ENCODE assay signal across 13 cellular contexts in the genomic region with DNA sequence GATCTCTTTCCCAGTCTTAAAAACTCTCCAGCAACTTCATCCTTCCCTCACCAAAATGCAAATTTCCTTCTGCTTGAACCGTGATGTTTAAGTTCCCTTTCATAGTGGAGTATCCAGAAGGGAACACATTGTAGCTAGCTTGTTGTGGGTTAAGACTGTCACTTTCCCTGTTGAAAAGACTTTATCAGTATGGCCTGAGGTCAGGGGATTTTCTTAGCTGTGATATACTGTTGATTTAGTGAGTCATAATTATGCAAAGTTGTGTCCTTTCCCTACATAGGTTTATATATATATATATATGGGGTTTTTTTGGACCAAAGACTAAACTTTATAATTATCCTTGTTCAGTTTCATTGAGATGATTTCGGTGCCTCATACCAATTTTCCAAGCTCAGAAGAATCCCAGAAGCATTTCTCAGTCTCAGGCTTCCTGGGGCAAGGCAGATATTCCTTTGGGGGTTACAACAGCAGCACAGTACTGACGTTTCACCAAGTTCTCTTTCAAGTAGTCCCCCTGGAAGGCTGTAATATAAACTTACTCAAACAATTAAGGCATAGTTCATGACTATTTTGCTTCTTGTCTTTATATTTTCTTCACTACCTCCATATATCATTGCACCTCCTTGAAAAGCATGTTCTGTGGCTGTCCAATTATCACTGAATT. TPM values are rescaled to one million over a fixed set of nuclear protein-coding genes. Genes with fewer than 3 reads are reported as not detected.
DNase-seq lines count a peak whose midpoint lies in the region; ATAC-seq, FAIRE-seq and TF ChIP-seq lines count a peak whose summit lies in the region.
"Had no signal": no experiment of that assay in that cellular context is flagged by ENCODE, and none has a peak within 500 bp of the region (broad histone marks: within the 10 kb centered on the region; RNA-seq: fewer than 3 reads in every experiment).

No MANE protein-coding gene starts in this region.

- no peak overlapping the region for H3K4me3 ChIP-seq in AG10803 (ENCODE audit: low read length)
- H3K4me3 ChIP-seq in HEK293 (ENCODE audit: low read depth, low read length), result no peak overlapping the region

- DNase-seq in AG10803 (ENCODE audit: low read depth), result peak; percentile 5
- DNase-seq in activated naive CD8-positive, alpha-beta T cell treated with anti-CD3 and anti-CD28 coated beads for 36 hours, result no peak
- DNase-seq in iris pigment epithelial cell (ENCODE audit: low read depth), result peak; percentile 78
- no peak for DNase-seq in retina
- DNase-seq in GM12892 (ENCODE audit: insufficient read length), result no peak
- DNase-seq in left ventricle myocardium superior, result no peak
- DNase-seq: DMS 273 treated with DMSO at 0.1 percent for 48 hours, KBM-7, NCI-H510A treated with DMSO at 0.1 percent for 48 hours, nucleus accumbens had no signal

- H3K27ac ChIP-seq in HEK293 (ENCODE audit: extremely low read depth, low read depth, low read length), result no peak overlapping the region

- peak overlapping the region; percentile 52 for H3K27ac Mint-ChIP-seq in activated naive CD8-positive, alpha-beta T cell treated with anti-CD3 and anti-CD28 coated beads for 36 hours

- POLR2A ChIA-PET in HEK293 (lab: Yijun Ruan, JAX), result no interaction called here

- H3K36me3 Mint-ChIP-seq in activated naive CD8-positive, alpha-beta T cell treated with anti-CD3 and anti-CD28 coated beads for 36 hours, result peaks cover 7% of the 10 kb centered on the region

- CTCF ChIA-PET in HEK293 (lab: Yijun Ruan, JAX), result interaction anchor here (0.5 to 1.2 kb wide), 2 partner anchors 30 to 129 kb away, joined by 3 read pairs; no protein-coding TSS in a partner anchor

- FAIRE-seq in GM12892 (lab: Jason Lieb, UNC), result no peak
- FAIRE-seq: TTC549 had no signal

- H3K9me3 ChIP-seq in HEK293 (ENCODE audit: control insufficient read depth, insufficient read depth, low read depth, low read length), result no peaks in the 10 kb centered on the region

- no peak for TF ChIP-seq POLR2A in GM12892 (IDR thresholded peaks at IDR 0.05; ENCODE audit: low read depth, low read length)

- no peaks in the 10 kb centered on the region for H3K9me3 Mint-ChIP-seq in activated naive CD8-positive, alpha-beta T cell treated with anti-CD3 and anti-CD28 coated beads for 36 hours

- no peak overlapping the region for H3K4me3 Mint-ChIP-seq in activated naive CD8-positive, alpha-beta T cell treated with anti-CD3 and anti-CD28 coated beads for 36 hours

- H3K27me3 Mint-ChIP-seq in activated naive CD8-positive, alpha-beta T cell treated with anti-CD3 and anti-CD28 coated beads for 36 hours, result no peaks in the 10 kb centered on the region

- TF ChIP-seq CTCF in AG10803 (conservative IDR thresholded peaks at IDR 0.05; ENCODE audit: low read length), result no peak
- TF ChIP-seq CTCF in HEK293 (tag by site-specific recombination; IDR thresholded peaks at IDR 0.05), result no peak

- H3K4me1 ChIP-seq in HEK293 (ENCODE audit: control insufficient read depth, insufficient read depth, low read length), result no peaks in the 10 kb centered on the region

- ATAC-seq in HG03442 (IDR thresholded peaks at IDR 0.05; ENCODE audit: unreplicated experiment), result no peak
- ATAC-seq in left ventricle myocardium superior, result no peak

- peaks cover 16% of the 10 kb centered on the region for H3K4me1 Mint-ChIP-seq in activated naive CD8-positive, alpha-beta T cell treated with anti-CD3 and anti-CD28 coated beads for 36 hours

- intact Hi-C loops in left ventricle myocardium superior (cut with micrococcal nuclease), result no loop called here

- H3K36me3 ChIP-seq in HEK293 (ENCODE audit: control insufficient read depth in 2 of 2, insufficient read depth in 1 of 2, low read length in 2 of 2), result no peaks in the 10 kb centered on the region; a peak in 1 of 3 replicates

TF ChIP-seq in HEK293, 187 proteins besides CTCF, POLR2A, EP300 and RAD21 (continues in another document):
- TF ChIP-seq GLIS1 (tag by site-specific recombination; IDR thresholded peaks at IDR 0.05) (peak; percentile 55; the same call in 1 of the 2 replicates), ZNF777 (tag by site-specific recombination; IDR thresholded peaks at IDR 0.05; ENCODE audit: borderline replicate concordance) (no peak), ZNF138 (tag by site-specific recombination; IDR thresholded peaks at IDR 0.05; ENCODE audit: borderline replicate concordance) (no peak), ZIC2 (tag by site-specific recombination; IDR thresholded peaks at IDR 0.05) (no peak), ZNF274 (IDR thresholded peaks at IDR 0.05; ENCODE audit: low read length) (no peak), ZNF274 (tag by site-specific recombination; IDR thresholded peaks at IDR 0.05; ENCODE audit: borderline replicate concordance) (no peak), ZNF561 (tag by site-specific recombination; IDR thresholded peaks at IDR 0.05; ENCODE audit: borderline replicate concordance) (no peak), ZNF24 (tag by site-specific recombination; IDR thresholded peaks at IDR 0.05) (no peak), ZBTB49 (tag by site-specific recombination; IDR thresholded peaks at IDR 0.05; ENCODE audit: low read depth) (no peak), ZNF16 (tag by site-specific recombination; IDR thresholded peaks at IDR 0.05; ENCODE audit: low read depth) (no peak), BCL11A (tag by site-specific recombination; IDR thresholded peaks at IDR 0.05; ENCODE audit: low read depth) (no peak), ZNF157 (tag by site-specific recombination; IDR thresholded peaks at IDR 0.05) (no peak)
- TF ChIP-seq, protein P1, sequence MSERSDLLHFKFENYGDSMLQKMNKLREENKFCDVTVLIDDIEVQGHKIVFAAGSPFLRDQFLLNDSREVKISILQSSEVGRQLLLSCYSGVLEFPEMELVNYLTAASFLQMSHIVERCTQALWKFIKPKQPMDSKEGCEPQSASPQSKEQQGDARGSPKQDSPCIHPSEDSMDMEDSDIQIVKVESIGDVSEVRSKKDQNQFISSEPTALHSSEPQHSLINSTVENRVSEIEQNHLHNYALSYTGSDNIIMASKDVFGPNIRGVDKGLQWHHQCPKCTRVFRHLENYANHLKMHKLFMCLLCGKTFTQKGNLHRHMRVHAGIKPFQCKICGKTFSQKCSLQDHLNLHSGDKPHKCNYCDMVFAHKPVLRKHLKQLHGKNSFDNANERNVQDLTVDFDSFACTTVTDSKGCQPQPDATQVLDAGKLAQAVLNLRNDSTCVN (tag by site-specific recombination; optimal IDR thresholded peaks at IDR 0.05), result no peak
- TF ChIP-seq, protein P2, sequence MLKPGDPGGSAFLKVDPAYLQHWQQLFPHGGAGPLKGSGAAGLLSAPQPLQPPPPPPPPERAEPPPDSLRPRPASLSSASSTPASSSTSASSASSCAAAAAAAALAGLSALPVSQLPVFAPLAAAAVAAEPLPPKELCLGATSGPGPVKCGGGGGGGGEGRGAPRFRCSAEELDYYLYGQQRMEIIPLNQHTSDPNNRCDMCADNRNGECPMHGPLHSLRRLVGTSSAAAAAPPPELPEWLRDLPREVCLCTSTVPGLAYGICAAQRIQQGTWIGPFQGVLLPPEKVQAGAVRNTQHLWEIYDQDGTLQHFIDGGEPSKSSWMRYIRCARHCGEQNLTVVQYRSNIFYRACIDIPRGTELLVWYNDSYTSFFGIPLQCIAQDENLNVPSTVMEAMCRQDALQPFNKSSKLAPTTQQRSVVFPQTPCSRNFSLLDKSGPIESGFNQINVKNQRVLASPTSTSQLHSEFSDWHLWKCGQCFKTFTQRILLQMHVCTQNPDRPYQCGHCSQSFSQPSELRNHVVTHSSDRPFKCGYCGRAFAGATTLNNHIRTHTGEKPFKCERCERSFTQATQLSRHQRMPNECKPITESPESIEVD (tag by site-specific recombination; IDR thresholded peaks at IDR 0.05), result peak; percentile 73

RNA-seq across cellular contexts. Expression of gene ESRP2, which starts 35.7 kb away (rescaled TPM):
- 1 to 10 TPM in 1 of 2 experiments, under 1 TPM in 1; 0.92 to 1.2 TPM for total RNA-seq in activated naive CD8-positive, alpha-beta T cell treated with anti-CD3 and anti-CD28 coated beads for 36 hours
- 0.30 TPM for polyA plus RNA-seq in GM12892 (2012; ENCODE audit: missing spikeins)
- 0.87 TPM for total RNA-seq in left ventricle myocardium superior

RNA-seq across cellular contexts. Expression of gene PLA2G15, which starts 44.9 kb away (rescaled TPM):
- 1 to 10 TPM; 7.9 to 8.0 TPM for total RNA-seq in activated naive CD8-positive, alpha-beta T cell treated with anti-CD3 and anti-CD28 coated beads for 36 hours
- 3.5 TPM for polyA plus RNA-seq in GM12892 (2012; ENCODE audit: missing spikeins)
- total RNA-seq in left ventricle myocardium superior, result 33.8 TPM

Comparison
In these comparisons a context has a peak if more than half of its experiments do, and no peak if none do; other contexts are left out.
1. DNase-seq: peak in AG10803 (single experiment) and iris pigment epithelial cell (single experiment); none in activated naive CD8-positive, alpha-beta T cell treated with anti-CD3 and anti-CD28 coated beads for 36 hours (single experiment), retina (single experiment), GM12892 (single experiment) and left ventricle myocardium superior (single experiment).